In the genomic region with DNA sequence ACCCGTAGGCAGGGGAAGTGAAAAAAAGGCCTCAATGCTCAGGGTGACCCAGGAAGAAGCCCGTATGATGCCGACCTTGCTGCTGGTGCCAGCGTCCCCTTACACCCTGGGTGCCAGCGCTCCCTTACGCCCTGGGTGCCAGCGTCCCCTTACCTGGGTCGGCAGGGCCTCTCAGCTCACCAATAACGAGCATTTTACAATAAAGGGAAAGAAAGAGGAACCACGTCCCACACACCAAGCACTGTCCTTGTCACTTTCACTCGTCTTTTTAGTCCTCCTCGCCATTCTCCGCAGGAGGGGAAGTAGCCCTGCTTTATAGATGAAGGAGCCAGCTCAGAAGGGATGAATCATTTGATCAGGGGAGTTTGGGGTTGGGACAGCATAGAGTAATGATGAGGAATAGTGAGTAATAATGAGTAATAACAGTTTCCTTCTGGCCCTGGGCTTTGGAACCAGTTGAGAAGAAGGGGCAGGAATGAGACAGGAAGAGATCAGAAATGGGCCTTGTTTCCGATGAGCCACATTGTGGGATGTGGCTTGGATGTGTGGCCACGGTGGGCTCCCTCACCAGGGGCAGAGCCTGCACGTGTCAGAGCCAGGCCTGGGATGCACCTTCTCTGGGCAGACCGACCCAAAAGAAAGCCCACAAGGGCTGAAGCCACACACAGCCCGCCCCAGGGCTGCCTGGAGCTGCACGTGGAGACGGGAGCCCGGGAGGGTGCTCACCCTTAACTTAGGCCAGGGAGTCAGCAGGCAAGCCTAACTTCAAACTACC, we compare ENCODE assay signal across 8 cellular contexts.
A peak's percentile ranks its signal among the peaks of the same experiment; 100 is the strongest.
DNase-seq lines count a peak whose midpoint lies in the region; ATAC-seq and TF ChIP-seq lines count a peak whose summit lies in the region.

No MANE protein-coding gene starts in this region.

- ATAC-seq in HG02678 (IDR thresholded peaks at IDR 0.05; ENCODE audit: unreplicated experiment) (no peak), HG03378 (IDR thresholded peaks at IDR 0.05; ENCODE audit: unreplicated experiment) (no peak), GM21737 (IDR thresholded peaks at IDR 0.05; ENCODE audit: unreplicated experiment) (no peak)

- intact Hi-C loops in dendritic cell treated with granulocyte-macrophage colony-stimulating factor and Interleukin-4, amounts not matched to agents 40 ng/mL and 50 ng/mL, for 4 days (cut with micrococcal nuclease) = no loop called here

- H3K36me3 Mint-ChIP-seq in dendritic cell treated with granulocyte-macrophage colony-stimulating factor and Interleukin-4, amounts not matched to agents 40 ng/mL and 50 ng/mL, for 4 days (ENCODE audit: low read depth) = peaks cover 15% of the 10 kb centered on the region

- H3K27me3 Mint-ChIP-seq in dendritic cell treated with granulocyte-macrophage colony-stimulating factor and Interleukin-4, amounts not matched to agents 40 ng/mL and 50 ng/mL, for 4 days = peaks cover 36% of the 10 kb centered on the region

- 0 out of 2 replicates have a peak, but pooled peaks cover 2% of the 10 kb centered on the region for H3K36me3 ChIP-seq in GM23248 (ENCODE audit: low read depth)
- no peaks in the 10 kb centered on the region for H3K36me3 ChIP-seq in hepatocyte (replicated peaks; ENCODE audit: insufficient read depth, low read depth)

- H3K4me2 ChIP-seq in GM23248 (ENCODE audit: unreplicated experiment) (peak overlapping the region; percentile 82), hepatocyte (no peak overlapping the region)

- peak overlapping the region; percentile 34; the same call in 1 of the 2 replicates for H2AFZ ChIP-seq in GM23248
- no peak overlapping the region for H2AFZ ChIP-seq in hepatocyte

- H3K27me3 ChIP-seq in GM23248 (replicated peaks; ENCODE audit: insufficient read depth) = no peaks in the 10 kb centered on the region
- no peaks in the 10 kb centered on the region for H3K27me3 ChIP-seq in hepatocyte

- no peaks in the 10 kb centered on the region for H3K9me2 ChIP-seq in GM23248 (ENCODE audit: insufficient read depth)
- H3K9me2 ChIP-seq in hepatocyte (replicated peaks; ENCODE audit: insufficient read depth) = no peaks in the 10 kb centered on the region

- H3K4me1 Mint-ChIP-seq in dendritic cell treated with granulocyte-macrophage colony-stimulating factor and Interleukin-4, amounts not matched to agents 40 ng/mL and 50 ng/mL, for 4 days (ENCODE audit: low read depth) = peaks cover 31% of the 10 kb centered on the region

- H3K27ac Mint-ChIP-seq in dendritic cell treated with granulocyte-macrophage colony-stimulating factor and Interleukin-4, amounts not matched to agents 40 ng/mL and 50 ng/mL, for 4 days = peak overlapping the region; percentile 24

- H3K9me3 Mint-ChIP-seq in dendritic cell treated with granulocyte-macrophage colony-stimulating factor and Interleukin-4, amounts not matched to agents 40 ng/mL and 50 ng/mL, for 4 days = no peaks in the 10 kb centered on the region

- peaks cover 59% of the 10 kb centered on the region for H3F3A ChIP-seq in GM23248 (ENCODE audit: insufficient read depth)

- H3K79me2 ChIP-seq in GM23248 (ENCODE audit: insufficient read depth) = peaks cover 9% of the 10 kb centered on the region; the same call in 1 of the 2 replicates
- H3K79me2 ChIP-seq in hepatocyte = no peaks in the 10 kb centered on the region

- DNase-seq in GM23248 (peak; percentile 98), RPMI7951 (ENCODE audit: low read depth) (peak; percentile 99), hepatocyte (ENCODE audit: low spot score) (no peak)
- DNase-seq in stimulated activated CD4-positive, alpha-beta T cell treated with anti-CD3 and anti-CD28 coated beads, Interleukin-1b, Interleukin-23, amount 100 ng/mL, for 24 hours (ENCODE audit: low read depth in 4 of 4, low spot score in 1 of 4) = peak in 3 of 4 experiments; percentile 11 to 54 (median 27)

- H3K9me3 ChIP-seq in GM23248 (ENCODE audit: low read depth) (no peaks in the 10 kb centered on the region), hepatocyte (ENCODE audit: low read depth) (no peaks in the 10 kb centered on the region)

- no peaks in the 10 kb centered on the region for H4K20me1 ChIP-seq in GM23248 (ENCODE audit: insufficient read depth)
- H4K20me1 ChIP-seq in hepatocyte (ENCODE audit: insufficient read depth, poor library complexity, severe bottlenecking) = no peaks in the 10 kb centered on the region

- no peak for TF ChIP-seq CTCF in hepatocyte (IDR thresholded peaks at IDR 0.05; ENCODE audit: poor library complexity)

- 10% methylated on average over 21 of the region's 21 CpGs for WGBS in GM23248 (ENCODE audit: low coverage in 1 of 2, low lambda C conversion rate in 2 of 2, missing lambda C conversion rate in 2 of 2), 2 experiments
- WGBS in hepatocyte (ENCODE audit: low lambda C conversion rate, missing lambda C conversion rate) = 93% methylated on average over 21 of the region's 21 CpGs

- peak overlapping the region; percentile 83 for H3K9ac ChIP-seq in GM23248

- H3K4me1 ChIP-seq in GM23248 (ENCODE audit: insufficient read depth) = peaks cover 55% of the 10 kb centered on the region
- H3K4me1 ChIP-seq in hepatocyte (ENCODE audit: insufficient read depth) = no peaks in the 10 kb centered on the region

- H3K4me3 ChIP-seq in GM23248 (peak overlapping the region; percentile 46), hepatocyte (no peak overlapping the region)

- in situ Hi-C loops in GM23248 (cut with MboI) = loop anchor here (25.0 kb wide), 1 partner anchor 295 kb away; no protein-coding TSS in a partner anchor

- H3K27ac ChIP-seq in GM23248 = peak overlapping the region; percentile 99
- no peak overlapping the region for H3K27ac ChIP-seq in hepatocyte

- H3K4me3 Mint-ChIP-seq in dendritic cell treated with granulocyte-macrophage colony-stimulating factor and Interleukin-4, amounts not matched to agents 40 ng/mL and 50 ng/mL, for 4 days = no peak overlapping the region
